Comparison of ENCODE assay signal across 13 cellular contexts in the genomic region with DNA sequence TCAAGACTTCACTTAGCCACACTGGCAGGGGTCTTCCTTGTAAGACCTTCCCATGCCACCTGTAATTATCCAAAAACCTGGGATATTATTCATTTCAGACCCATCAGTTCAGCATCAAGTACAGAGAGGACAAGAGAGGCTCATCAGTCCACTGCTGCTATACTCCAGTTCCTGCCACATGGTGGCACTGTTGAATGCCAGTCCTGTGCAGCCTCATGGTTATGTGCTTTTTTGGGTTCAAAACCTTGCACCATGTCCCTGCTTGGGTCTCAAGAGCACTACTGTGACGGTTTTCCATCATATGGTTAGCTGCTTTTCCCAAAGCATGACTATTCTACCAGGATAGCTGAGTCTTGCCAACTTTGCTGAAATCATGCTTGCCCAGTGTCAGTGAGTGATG. TPM values are rescaled to one million over a fixed set of nuclear protein-coding genes. Genes with fewer than 3 reads are reported as not detected.
DNase-seq lines count a peak whose midpoint lies in the region; FAIRE-seq and TF ChIP-seq lines count a peak whose summit lies in the region.
"Had no signal": no experiment of that assay in that cellular context is flagged by ENCODE, and none has a peak within 500 bp of the region (broad histone marks: within the 10 kb centered on the region; RNA-seq: fewer than 3 reads in every experiment).

No MANE protein-coding gene starts in this region.

- DNase-seq in activated CD4-positive, alpha-beta memory T cell treated with anti-CD3 and anti-CD28 coated beads for 36 hours, result peak; percentile 25
- DNase-seq in activated CD4-positive, alpha-beta memory T cell treated with anti-CD3 and anti-CD28 coated beads, Interleukin-2, amount 10 ng/mL, durations not matched to agents 7 days and 5 days, result no peak
- DNase-seq in Karpas-422 (peak; percentile 61), brain microvascular endothelial cell (no peak), posterior vena cava (ENCODE audit: low spot score) (peak; percentile 52), hepatocyte (ENCODE audit: low spot score) (no peak), GM13976 (ENCODE audit: low spot score) (no peak), GM12892 (ENCODE audit: insufficient read length) (no peak)
- DNase-seq: C1 segment of cervical spinal cord, dermis blood vessel endothelial cell, NCI-H2029 had no signal

- H3K4me3 ChIP-seq in Karpas-422 (ENCODE audit: low read length) (no peak overlapping the region), brain microvascular endothelial cell (ENCODE audit: low read depth, low read length) (no peak overlapping the region), hepatocyte (no peak overlapping the region)

- H3K4me1 Mint-ChIP-seq in activated CD4-positive, alpha-beta memory T cell treated with anti-CD3 and anti-CD28 coated beads for 36 hours (ENCODE audit: low read depth), result no peaks in the 10 kb centered on the region
- no peaks in the 10 kb centered on the region for H3K4me1 Mint-ChIP-seq in activated CD4-positive, alpha-beta memory T cell treated with anti-CD3 and anti-CD28 coated beads, Interleukin-2, amount 10 ng/mL, durations not matched to agents 7 days and 5 days

- CTCF ChIA-PET in activated CD4-positive, alpha-beta memory T cell treated with anti-CD3 and anti-CD28 coated beads for 36 hours (lab: Charles Lee), result interaction anchor here (0.6 to 1.6 kb wide), 2 partner anchors 205 to 254 kb away, joined by 3 to 4 read pairs; no protein-coding TSS in a partner anchor
- CTCF ChIA-PET in activated CD4-positive, alpha-beta memory T cell treated with anti-CD3 and anti-CD28 coated beads, Interleukin-2, amount 10 ng/mL, durations not matched to agents 7 days and 5 days (lab: Charles Lee), result no interaction called here

- TF ChIP-seq CTCF in brain microvascular endothelial cell (IDR thresholded peaks at IDR 0.05; ENCODE audit: low read depth, low read length, missing control alignments) (peak; percentile 67), hepatocyte (IDR thresholded peaks at IDR 0.05; ENCODE audit: poor library complexity) (no peak), GM13976 (IDR thresholded peaks at IDR 0.05; ENCODE audit: borderline replicate concordance, control extremely low read depth, extremely low read depth, insufficient read depth, missing control alignments) (no peak)

- H4K20me1 ChIP-seq in Karpas-422 (ENCODE audit: insufficient read depth, low read depth, low read length) (no peaks in the 10 kb centered on the region), hepatocyte (ENCODE audit: insufficient read depth, poor library complexity, severe bottlenecking) (no peaks in the 10 kb centered on the region)

- H3K27ac ChIP-seq in Karpas-422 (ENCODE audit: low read length) (no peak overlapping the region), brain microvascular endothelial cell (no peak overlapping the region), hepatocyte (no peak overlapping the region)

- H3K36me3 Mint-ChIP-seq in activated CD4-positive, alpha-beta memory T cell treated with anti-CD3 and anti-CD28 coated beads for 36 hours, result no peaks in the 10 kb centered on the region
- no peaks in the 10 kb centered on the region for H3K36me3 Mint-ChIP-seq in activated CD4-positive, alpha-beta memory T cell treated with anti-CD3 and anti-CD28 coated beads, Interleukin-2, amount 10 ng/mL, durations not matched to agents 7 days and 5 days (ENCODE audit: low read depth)

- H3K9me3 ChIP-seq in Karpas-422 (ENCODE audit: low read length) (peaks cover 7% of the 10 kb centered on the region), hepatocyte (ENCODE audit: low read depth) (no peaks in the 10 kb centered on the region)

- WGBS in hepatocyte (ENCODE audit: low lambda C conversion rate, missing lambda C conversion rate), result 56% methylated on average over 1 of the region's 1 CpG

- H3K4me1 ChIP-seq in Karpas-422 (ENCODE audit: low read length) (no peaks in the 10 kb centered on the region), hepatocyte (ENCODE audit: insufficient read depth) (peaks cover 16% of the 10 kb centered on the region)

- in situ Hi-C loops in brain microvascular endothelial cell (cut with HindIII; ENCODE audit: low pct_ligation_motif_present, low sequenced_read_pairs) (no loop called here), GM13976 (cut with MboI; ENCODE audit: low sequenced_read_pairs, unreplicated experiment) (no loop called here)

- no peak overlapping the region for H3K4me2 ChIP-seq in Karpas-422 (ENCODE audit: low read depth, low read length, poor library complexity, severe bottlenecking)
- no peak overlapping the region for H3K4me2 ChIP-seq in hepatocyte

- FAIRE-seq in GM12892 (lab: Jason Lieb, UNC), result no peak
- FAIRE-seq: H54 had no signal

- H3K9me3 Mint-ChIP-seq in activated CD4-positive, alpha-beta memory T cell treated with anti-CD3 and anti-CD28 coated beads for 36 hours, result peaks cover 16% of the 10 kb centered on the region
- peaks cover 8% of the 10 kb centered on the region for H3K9me3 Mint-ChIP-seq in activated CD4-positive, alpha-beta memory T cell treated with anti-CD3 and anti-CD28 coated beads, Interleukin-2, amount 10 ng/mL, durations not matched to agents 7 days and 5 days

- H3K79me2 ChIP-seq in Karpas-422 (ENCODE audit: low read length) (no peaks in the 10 kb centered on the region), hepatocyte (no peaks in the 10 kb centered on the region)

- H3K27me3 Mint-ChIP-seq in activated CD4-positive, alpha-beta memory T cell treated with anti-CD3 and anti-CD28 coated beads for 36 hours, result peaks cover 3% of the 10 kb centered on the region
- peaks cover 3% of the 10 kb centered on the region for H3K27me3 Mint-ChIP-seq in activated CD4-positive, alpha-beta memory T cell treated with anti-CD3 and anti-CD28 coated beads, Interleukin-2, amount 10 ng/mL, durations not matched to agents 7 days and 5 days

- H3K36me3 ChIP-seq in Karpas-422 (ENCODE audit: insufficient read depth, low read length) (no peaks in the 10 kb centered on the region), brain microvascular endothelial cell (replicated peaks) (no peaks in the 10 kb centered on the region), hepatocyte (replicated peaks; ENCODE audit: insufficient read depth, low read depth) (no peaks in the 10 kb centered on the region)

- H3K27me3 ChIP-seq in Karpas-422 (ENCODE audit: low read length), result no peaks in the 10 kb centered on the region
- no peaks in the 10 kb centered on the region for H3K27me3 ChIP-seq in brain microvascular endothelial cell (replicated peaks)
- H3K27me3 ChIP-seq in hepatocyte, result no peaks in the 10 kb centered on the region

- intact Hi-C loops in activated CD4-positive, alpha-beta memory T cell treated with anti-CD3 and anti-CD28 coated beads for 36 hours (cut with micrococcal nuclease), result loop anchor here (5.0 kb wide), 1 partner anchor 73 kb away; no protein-coding TSS in a partner anchor
- intact Hi-C loops in posterior vena cava (cut with DNase I), result no loop called here

- TF ChIP-seq POLR2A in GM12892 (IDR thresholded peaks at IDR 0.05; ENCODE audit: low read depth, low read length), result no peak

- POLR2A ChIA-PET in activated CD4-positive, alpha-beta memory T cell treated with anti-CD3 and anti-CD28 coated beads for 36 hours (lab: Charles Lee), result no interaction called here
- POLR2A ChIA-PET in activated CD4-positive, alpha-beta memory T cell treated with anti-CD3 and anti-CD28 coated beads, Interleukin-2, amount 10 ng/mL, durations not matched to agents 7 days and 5 days (lab: Charles Lee), result no interaction called here

- no peak overlapping the region for H3K9ac ChIP-seq in Karpas-422 (ENCODE audit: low read length)

- H3K27ac Mint-ChIP-seq in activated CD4-positive, alpha-beta memory T cell treated with anti-CD3 and anti-CD28 coated beads for 36 hours, result no peak overlapping the region
- H3K27ac Mint-ChIP-seq in activated CD4-positive, alpha-beta memory T cell treated with anti-CD3 and anti-CD28 coated beads, Interleukin-2, amount 10 ng/mL, durations not matched to agents 7 days and 5 days, result no peak overlapping the region
- H3K27ac Mint-ChIP-seq: activated T-cell treated with anti-CD3 and anti-CD28 coated beads, Interleukin-2, amount 50 U/mL, for 72 hours had no signal

- H3K9me2 ChIP-seq in Karpas-422 (replicated peaks; ENCODE audit: insufficient read depth, low read length), result no peaks in the 10 kb centered on the region
- no peaks in the 10 kb centered on the region for H3K9me2 ChIP-seq in hepatocyte (replicated peaks; ENCODE audit: insufficient read depth)

- H3K4me3 Mint-ChIP-seq in activated CD4-positive, alpha-beta memory T cell treated with anti-CD3 and anti-CD28 coated beads for 36 hours, result no peak overlapping the region
- H3K4me3 Mint-ChIP-seq in activated CD4-positive, alpha-beta memory T cell treated with anti-CD3 and anti-CD28 coated beads, Interleukin-2, amount 10 ng/mL, durations not matched to agents 7 days and 5 days, result no peak overlapping the region
- H3K4me3 Mint-ChIP-seq: activated T-cell treated with anti-CD3 and anti-CD28 coated beads, Interleukin-2, amount 50 U/mL, for 72 hours had no signal

- H2AFZ ChIP-seq in Karpas-422 (ENCODE audit: low read length) (no peak overlapping the region), hepatocyte (no peak overlapping the region)

RNA-seq across cellular contexts. Expression of gene PTGS1, which starts 8.5 kb away (rescaled TPM):
- under 1 TPM in 1 of 2 experiments, not detected in 1; 0.07 TPM for total RNA-seq in activated CD4-positive, alpha-beta memory T cell treated with anti-CD3 and anti-CD28 coated beads for 36 hours
- under 1 TPM; 0.08 to 0.20 TPM for total RNA-seq in activated CD4-positive, alpha-beta memory T cell treated with anti-CD3 and anti-CD28 coated beads, Interleukin-2, amount 10 ng/mL, durations not matched to agents 7 days and 5 days
- 0.07 TPM in 1 of 2 replicates, not detected in the other for total RNA-seq in Karpas-422 (2014; rRNA removed; shearing (Covaris generic); ENCODE audit: low replicate concordance)
- total RNA-seq in posterior vena cava (10 to 100 TPM; 20.8 to 30.2 TPM), hepatocyte (4.2 and 5.4 TPM in 2 replicates)
- 7.3 and 11.1 TPM in 2 replicates for polyA plus RNA-seq in hepatocyte
- polyA plus RNA-seq in GM12892 (2012; ENCODE audit: missing spikeins), result 0.42 TPM

Comparison
In these comparisons a context has a peak if more than half of its experiments do, and no peak if none do; other contexts are left out.
1. DNase-seq: peak in activated CD4-positive, alpha-beta memory T cell treated with anti-CD3 and anti-CD28 coated beads for 36 hours (single experiment), Karpas-422 (single experiment) and posterior vena cava (single experiment); none in activated CD4-positive, alpha-beta memory T cell treated with anti-CD3 and anti-CD28 coated beads, Interleukin-2, amount 10 ng/mL, durations not matched to agents 7 days and 5 days (single experiment), brain microvascular endothelial cell (single experiment), hepatocyte (single experiment), GM13976 (single experiment) and GM12892 (single experiment).